In the genomic region with DNA sequence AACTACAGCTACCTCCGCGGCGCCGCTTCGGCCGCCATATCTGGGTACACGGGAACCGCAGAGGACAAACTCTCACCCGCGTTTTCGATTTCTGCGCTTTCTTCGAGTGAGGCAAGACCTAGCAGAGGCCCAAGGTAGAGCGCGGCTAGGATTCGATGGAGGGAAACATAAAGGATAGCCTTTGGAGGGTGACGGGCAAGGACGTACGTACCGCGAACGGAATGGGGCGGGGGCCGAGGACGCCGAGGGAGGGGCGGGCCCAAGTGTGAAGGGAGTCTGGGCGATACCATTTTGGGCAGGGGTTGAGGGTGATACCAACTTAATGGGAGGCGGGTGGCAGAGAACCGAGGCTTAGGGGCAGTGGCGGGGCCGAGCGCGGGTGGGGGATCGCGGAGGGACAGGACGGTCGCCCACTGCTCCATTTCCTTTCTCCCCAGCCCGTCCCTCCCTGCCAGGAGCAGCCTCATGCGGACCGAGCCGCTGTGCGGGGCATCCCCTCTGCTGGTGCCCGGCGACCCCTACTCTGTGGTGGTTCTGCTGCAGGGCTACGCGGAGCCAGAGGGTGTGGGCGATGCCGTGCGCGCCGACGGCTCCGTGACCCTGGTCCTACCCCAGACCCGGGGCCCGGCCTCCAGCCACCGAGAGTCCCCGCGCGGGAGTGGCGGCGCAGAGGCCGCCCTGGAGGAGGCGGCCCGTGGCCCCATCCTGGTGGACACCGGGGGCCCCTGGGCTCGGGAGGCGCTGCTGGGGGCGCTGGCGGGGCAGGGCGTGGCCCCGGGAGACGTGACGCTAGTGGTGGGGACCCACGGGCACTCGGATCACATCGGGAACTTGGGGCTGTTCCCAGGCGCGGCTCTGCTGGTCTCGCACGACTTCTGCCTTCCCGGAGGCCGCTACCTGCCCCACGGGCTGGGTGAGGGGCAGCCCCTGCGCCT, we compare ENCODE assay signal across 8 cellular contexts. TPM values are rescaled to one million over a fixed set of nuclear protein-coding genes. Genes with fewer than 3 reads are reported as not detected.
A peak's percentile ranks its signal among the peaks of the same experiment; 100 is the strongest.
DNase-seq lines count a peak whose midpoint lies in the region; ATAC-seq and TF ChIP-seq lines count a peak whose summit lies in the region.

A gene with protein sequence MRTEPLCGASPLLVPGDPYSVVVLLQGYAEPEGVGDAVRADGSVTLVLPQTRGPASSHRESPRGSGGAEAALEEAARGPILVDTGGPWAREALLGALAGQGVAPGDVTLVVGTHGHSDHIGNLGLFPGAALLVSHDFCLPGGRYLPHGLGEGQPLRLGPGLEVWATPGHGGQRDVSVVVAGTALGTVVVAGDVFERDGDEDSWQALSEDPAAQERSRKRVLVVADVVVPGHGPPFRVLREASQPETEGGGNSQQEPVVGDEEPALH (plus strand): TSS at position 37 of the 935 bp plus-strand sequence. CDS start 429 bp downstream, at position 466.

- H3K27ac ChIP-seq in coronary artery: peak within 1 kb of the TSS; percentile 87 to 95

- no peaks in the 10 kb centered on the region for H3K27me3 Mint-ChIP-seq in activated CD4-positive, alpha-beta T cell treated with anti-CD3 and anti-CD28 coated beads, Interleukin-2, amount 10 ng/mL, durations not matched to agents 7 days and 5 days

- CTCF ChIA-PET in activated CD4-positive, alpha-beta T cell treated with anti-CD3 and anti-CD28 coated beads, Interleukin-2, amount 10 ng/mL, durations not matched to agents 7 days and 5 days (lab: Charles Lee): interaction anchor here (0.6 to 5.9 kb wide), 12 partner anchors 13 to 497 kb away, joined by 3 to 39 read pairs (median 4); no protein-coding TSS in a partner anchor

- DNase-seq in Ammon's horn (ENCODE audit: low spot score) (peak; percentile 96), GM19238 (ENCODE audit: insufficient read length, low spot score) (peak; percentile 75), NCI-H526 treated with DMSO at 0.1 percent for 48 hours (lab: John Stamatoyannopoulos, UW) (peak; percentile 87), coronary artery (ENCODE audit: low spot score) (peak; percentile 90), left lobe of liver (ENCODE audit: low spot score) (peak; percentile 92)
- peak; percentile 93 for DNase-seq in activated CD4-positive, alpha-beta T cell treated with anti-CD3 and anti-CD28 coated beads, Interleukin-2, amount 10 ng/mL, durations not matched to agents 7 days and 5 days
- DNase-seq in stimulated activated CD4-positive, alpha-beta T cell treated with anti-CD3 and anti-CD28 coated beads, Interleukin-1b, Interleukin-23, amount 100 ng/mL, for 48 hours: peak; percentile 91

- peaks cover 51% of the 10 kb centered on the region for H3K4me1 Mint-ChIP-seq in activated CD4-positive, alpha-beta T cell treated with anti-CD3 and anti-CD28 coated beads, Interleukin-2, amount 10 ng/mL, durations not matched to agents 7 days and 5 days

- ATAC-seq in HG03457 (IDR thresholded peaks at IDR 0.05; ENCODE audit: unreplicated experiment): peak; percentile 41
- ATAC-seq in left lobe of liver: peak; percentile 90

- POLR2A ChIA-PET in activated CD4-positive, alpha-beta T cell treated with anti-CD3 and anti-CD28 coated beads, Interleukin-2, amount 10 ng/mL, durations not matched to agents 7 days and 5 days (lab: Charles Lee): interaction anchor here (0.7 kb wide), 1 partner anchor 27 kb away, joined by 3 read pairs; no protein-coding TSS in a partner anchor

- TF ChIP-seq CTCF in coronary artery (IDR thresholded peaks at IDR 0.05): no peak

- peak within 1 kb of the TSS; percentile 100 for H3K4me3 Mint-ChIP-seq in activated CD4-positive, alpha-beta T cell treated with anti-CD3 and anti-CD28 coated beads, Interleukin-2, amount 10 ng/mL, durations not matched to agents 7 days and 5 days

- no peaks in the 10 kb centered on the region for H3K9me3 Mint-ChIP-seq in activated CD4-positive, alpha-beta T cell treated with anti-CD3 and anti-CD28 coated beads, Interleukin-2, amount 10 ng/mL, durations not matched to agents 7 days and 5 days

- H3K4me3 ChIP-seq in coronary artery: peak within 1 kb of the TSS; percentile 89

- H3K27ac Mint-ChIP-seq in activated CD4-positive, alpha-beta T cell treated with anti-CD3 and anti-CD28 coated beads, Interleukin-2, amount 10 ng/mL, durations not matched to agents 7 days and 5 days: peak within 1 kb of the TSS; percentile 100

- H3K36me3 Mint-ChIP-seq in activated CD4-positive, alpha-beta T cell treated with anti-CD3 and anti-CD28 coated beads, Interleukin-2, amount 10 ng/mL, durations not matched to agents 7 days and 5 days (ENCODE audit: low read depth): peaks cover 27% of the 10 kb centered on the region

RNA-seq across cellular contexts. Expression of the gene that starts here (rescaled TPM):
- total RNA-seq in activated CD4-positive, alpha-beta T cell treated with anti-CD3 and anti-CD28 coated beads, Interleukin-2, amount 10 ng/mL, durations not matched to agents 7 days and 5 days: 1 to 10 TPM; 2.3 to 3.6 TPM
- total RNA-seq in left lobe of liver: 0.78 TPM

Comparison
In these comparisons a context has a peak if more than half of its experiments do, and no peak if none do; other contexts are left out.
1. Peak in every context shown above with its lines: DNase-seq, ATAC-seq, H3K4me3 ChIP-seq and H3K27ac ChIP-seq.
2. Peak in DNase-seq and ATAC-seq in left lobe of liver; RNA of the gene not detected or under 1 TPM.